Comparison of ENCODE assay signal across 1 cellular context in the genomic region with DNA sequence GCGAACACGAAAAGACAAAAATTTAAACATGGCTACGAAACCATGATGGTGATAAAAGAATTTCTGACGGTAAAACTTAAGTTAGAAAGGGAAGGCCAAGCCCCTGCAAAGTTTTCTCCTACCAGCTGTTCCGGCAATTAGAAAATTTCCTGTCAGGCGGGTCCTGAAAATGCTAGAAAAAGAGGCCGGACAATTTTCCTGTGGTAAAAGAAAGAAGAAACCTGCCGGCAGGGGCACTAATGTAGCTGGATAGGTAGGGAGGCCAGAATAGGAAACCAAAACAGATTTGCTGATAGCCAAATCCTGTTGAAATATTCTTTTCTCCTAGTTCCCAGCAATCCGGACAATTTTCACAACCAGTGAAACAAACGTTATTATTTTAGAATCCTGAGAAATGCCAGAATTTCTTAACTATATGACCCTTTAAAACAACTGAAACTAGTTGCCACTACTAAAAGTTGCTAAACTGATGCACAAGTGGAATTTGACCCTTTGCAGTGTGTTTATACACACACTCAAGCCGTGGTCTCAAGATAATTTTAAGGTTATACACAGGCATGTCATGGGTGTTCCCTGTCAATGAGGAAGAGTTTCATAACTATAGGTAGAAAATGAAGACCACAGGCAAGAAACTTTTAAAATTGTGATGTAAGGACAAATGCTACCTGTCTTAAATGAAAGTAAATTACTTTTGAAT.
TF ChIP-seq lines count a peak whose summit lies in the region.

No MANE protein-coding gene starts in this region.

TF ChIP-seq in IMR-90, 13 proteins besides CTCF, POLR2A, EP300 and RAD21 (continued from another document):
- no peak for TF ChIP-seq MAFK (IDR thresholded peaks at IDR 0.05; ENCODE audit: low read depth, low read length)
- TF ChIP-seq CHD1 (IDR thresholded peaks at IDR 0.05; ENCODE audit: low read depth, low read length), result no peak
- TF ChIP-seq, protein P1, sequence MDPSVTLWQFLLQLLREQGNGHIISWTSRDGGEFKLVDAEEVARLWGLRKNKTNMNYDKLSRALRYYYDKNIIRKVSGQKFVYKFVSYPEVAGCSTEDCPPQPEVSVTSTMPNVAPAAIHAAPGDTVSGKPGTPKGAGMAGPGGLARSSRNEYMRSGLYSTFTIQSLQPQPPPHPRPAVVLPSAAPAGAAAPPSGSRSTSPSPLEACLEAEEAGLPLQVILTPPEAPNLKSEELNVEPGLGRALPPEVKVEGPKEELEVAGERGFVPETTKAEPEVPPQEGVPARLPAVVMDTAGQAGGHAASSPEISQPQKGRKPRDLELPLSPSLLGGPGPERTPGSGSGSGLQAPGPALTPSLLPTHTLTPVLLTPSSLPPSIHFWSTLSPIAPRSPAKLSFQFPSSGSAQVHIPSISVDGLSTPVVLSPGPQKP (IDR thresholded peaks at IDR 0.05; ENCODE audit: borderline replicate concordance, low read depth, low read length), result no peak
- TF ChIP-seq, protein P2, sequence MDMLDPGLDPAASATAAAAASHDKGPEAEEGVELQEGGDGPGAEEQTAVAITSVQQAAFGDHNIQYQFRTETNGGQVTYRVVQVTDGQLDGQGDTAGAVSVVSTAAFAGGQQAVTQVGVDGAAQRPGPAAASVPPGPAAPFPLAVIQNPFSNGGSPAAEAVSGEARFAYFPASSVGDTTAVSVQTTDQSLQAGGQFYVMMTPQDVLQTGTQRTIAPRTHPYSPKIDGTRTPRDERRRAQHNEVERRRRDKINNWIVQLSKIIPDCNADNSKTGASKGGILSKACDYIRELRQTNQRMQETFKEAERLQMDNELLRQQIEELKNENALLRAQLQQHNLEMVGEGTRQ (IDR thresholded peaks at IDR 0.05; ENCODE audit: low read depth, low read length), result no peak
- TF ChIP-seq BHLHE40 (IDR thresholded peaks at IDR 0.05; ENCODE audit: low read depth, low read length), result no peak
- no peak for TF ChIP-seq MAZ (IDR thresholded peaks at IDR 0.05; ENCODE audit: borderline replicate concordance, low read depth, low read length)
